Comparison of ENCODE assay signal across 17 cellular contexts in the genomic region with DNA sequence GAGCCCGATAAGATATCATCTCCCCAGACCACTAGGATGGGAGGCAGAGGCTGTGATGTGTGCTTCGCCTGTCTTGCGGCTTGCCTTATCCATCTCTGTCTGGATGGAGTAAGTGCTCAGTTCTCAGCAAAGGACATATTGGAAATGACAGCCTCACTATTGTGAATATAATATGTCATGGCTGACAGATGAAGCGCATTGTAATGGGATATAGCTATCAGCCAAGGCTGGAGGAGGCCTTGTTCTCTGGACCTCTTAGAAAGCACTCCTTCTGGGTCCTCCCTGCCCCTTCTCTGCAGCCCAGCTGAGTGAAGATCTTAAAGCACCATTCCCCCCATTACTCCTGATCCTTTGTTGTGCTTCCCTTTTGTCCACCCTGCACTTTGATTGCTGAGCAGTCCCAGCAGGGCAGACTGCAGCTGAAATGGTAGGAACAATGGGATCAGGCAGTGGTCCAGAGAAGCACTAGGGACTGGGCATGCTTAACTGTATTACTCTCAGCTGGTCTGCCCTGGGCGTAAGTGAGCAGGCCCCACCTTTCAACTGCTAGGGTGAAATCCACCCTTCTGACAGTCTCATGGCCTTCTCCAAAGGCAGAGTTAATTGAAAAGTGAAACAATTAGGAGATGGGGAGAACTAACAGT.
A peak's percentile ranks its signal among the peaks of the same experiment; 100 is the strongest.
DNase-seq lines count a peak whose midpoint lies in the region; ATAC-seq and TF ChIP-seq lines count a peak whose summit lies in the region.
"Had no signal": no experiment of that assay in that cellular context is flagged by ENCODE, and none has a peak within 500 bp of the region (broad histone marks: within the 10 kb centered on the region; RNA-seq: fewer than 3 reads in every experiment).

No MANE protein-coding gene starts in this region.

- H3K27ac Mint-ChIP-seq in brain: peak overlapping the region; percentile 86 to 98 (median 91)
- no peak overlapping the region for H3K27ac Mint-ChIP-seq in activated T-helper 17 cell treated with anti-CD3 and anti-CD28 coated beads, Interleukin-2, amount 50 U/mL, for 72 hours
- H3K27ac Mint-ChIP-seq: naive thymus-derived CD4-positive, alpha-beta T cell; stimulated activated naive B cell treated with anti-CD40 and anti-IgM and Interleukin-4, amounts not matched to agents 10 μg/mL and 1 μg/mL and 100 μg/mL, for 72 hours had no signal

- POLR2A ChIA-PET in HEK293 (lab: Yijun Ruan, JAX): no interaction called here

- peak overlapping the region; percentile 13 for H3K4me2 ChIP-seq in neuronal stem cell (ENCODE audit: insufficient read depth, low read length, poor library complexity, severe bottlenecking)

- TF ChIP-seq CTCF in HEK293 (tag by site-specific recombination; IDR thresholded peaks at IDR 0.05): no peak
- no peak for TF ChIP-seq CTCF in brain (conservative IDR thresholded peaks at IDR 0.05)

- peaks cover 0 to 27% (median 12%) of the 10 kb centered on the region in 5 experiments for H3K9me3 Mint-ChIP-seq in brain
- H3K9me3 Mint-ChIP-seq in activated T-helper 17 cell treated with anti-CD3 and anti-CD28 coated beads, Interleukin-2, amount 50 U/mL, for 72 hours: no peaks in the 10 kb centered on the region
- H3K9me3 Mint-ChIP-seq: stimulated activated naive B cell treated with anti-CD40 and anti-IgM and Interleukin-4, amounts not matched to agents 10 μg/mL and 1 μg/mL and 100 μg/mL, for 72 hours had no signal

- no peaks in the 10 kb centered on the region for H3K79me1 ChIP-seq in neuronal stem cell (ENCODE audit: low read depth, low read length)

- H3K18ac ChIP-seq in neuronal stem cell (ENCODE audit: low read length): no peak overlapping the region

- DNase-seq in NCI-H2029 (lab: John Stamatoyannopoulos, UW) (peak; percentile 68), neuronal stem cell (ENCODE audit: low spot score) (peak; percentile 62), caudate nucleus (lab: John Stamatoyannopoulos, UW) (no peak), aorta (no peak)
- DNase-seq: activated CD4-positive, alpha-beta T cell treated with anti-CD3 and anti-CD28 coated beads for 48 hours; activated T-cell treated with anti-CD3 and anti-CD28 coated beads, Interleukin-2, amount 50 U/mL, for 1 hour; CD4-positive, CD25-positive, alpha-beta regulatory T cell; heart right ventricle; Karpas-422; naive thymus-derived CD4-positive, alpha-beta T cell; NCI-H526; stimulated activated naive B cell treated with anti-CD40 and anti-IgM and Interleukin-4, amounts not matched to agents 10 μg/mL and 1 μg/mL and 100 μg/mL, for 72 hours had no signal

- no peak overlapping the region for H2BK120ac ChIP-seq in neuronal stem cell (ENCODE audit: low read depth, low read length)

- peaks cover 37% of the 10 kb centered on the region for H3K4me1 ChIP-seq in HEK293 (ENCODE audit: control insufficient read depth, insufficient read depth, low read length)
- H3K4me1 ChIP-seq in neuronal stem cell (ENCODE audit: control insufficient read depth in 2 of 2, insufficient read depth in 1 of 2, low read depth in 1 of 2, low read length in 2 of 2): peaks cover 17 to 19% of the 10 kb centered on the region in 2 donors
- no peaks in the 10 kb centered on the region for H3K4me1 ChIP-seq in aorta (ENCODE audit: control insufficient read depth in 1 of 2, insufficient read depth in 2 of 2, low read length in 2 of 2)
- H3K4me1 ChIP-seq: HAP-1 had no signal

- H3K9me3 ChIP-seq in HEK293 (ENCODE audit: control insufficient read depth, insufficient read depth, low read depth, low read length) (peaks cover 2% of the 10 kb centered on the region; the same call in 1 of the 2 replicates), neuronal stem cell (replicated peaks in 1 of 2; ENCODE audit: control insufficient read depth in 2 of 2, insufficient read depth in 1 of 2, low read depth in 1 of 2, low read length in 2 of 2) (peaks cover 0 to 3% of the 10 kb centered on the region in 2 donors), aorta (ENCODE audit: control insufficient read depth, low read length) (no peaks in the 10 kb centered on the region)
- H3K9me3 ChIP-seq: HAP-1, heart right ventricle had no signal

- H3K27me3 Mint-ChIP-seq in brain: no peaks in the 10 kb centered on the region
- peaks cover 3% of the 10 kb centered on the region for H3K27me3 Mint-ChIP-seq in activated T-helper 17 cell treated with anti-CD3 and anti-CD28 coated beads, Interleukin-2, amount 50 U/mL, for 72 hours
- H3K27me3 Mint-ChIP-seq: CD4-positive, CD25-positive, alpha-beta regulatory T cell; stimulated activated naive B cell treated with anti-CD40 and anti-IgM and Interleukin-4, amounts not matched to agents 10 μg/mL and 1 μg/mL and 100 μg/mL, for 72 hours had no signal

- intact Hi-C loops in aorta (cut with DNase I): no loop called here

- CTCF ChIA-PET in HEK293 (lab: Yijun Ruan, JAX): interaction anchor here (0.6 to 1.3 kb wide), 4 partner anchors 11 to 278 kb away, joined by 3 read pairs; no protein-coding TSS in a partner anchor

- WGBS in neuronal stem cell (ENCODE audit: extremely low coverage in 2 of 2, insufficient read length in 2 of 2, insufficient replicate concordance in 1 of 2), 2 donors: no CpG with 5 or more reads among the region's 5 CpGs
- 82 to 89% methylated on average over 5 of the region's 5 CpGs for WGBS in aorta, 2 donors

- no peak overlapping the region for H2BK12ac ChIP-seq in neuronal stem cell (ENCODE audit: low read length)

- H3K4me3 ChIP-seq in HEK293 (ENCODE audit: low read depth, low read length): no peak overlapping the region
- no peak overlapping the region for H3K4me3 ChIP-seq in neuronal stem cell (ENCODE audit: low read length in 2 of 2)
- H3K4me3 ChIP-seq in aorta (ENCODE audit: low read length in 2 of 2): no peak overlapping the region
- H3K4me3 ChIP-seq: HAP-1, heart right ventricle had no signal

- peak overlapping the region in 3 of 5 experiments; percentile 19 to 64 (median 53) for H3K4me3 Mint-ChIP-seq in brain
- H3K4me3 Mint-ChIP-seq in activated T-helper 17 cell treated with anti-CD3 and anti-CD28 coated beads, Interleukin-2, amount 50 U/mL, for 72 hours: no peak overlapping the region
- H3K4me3 Mint-ChIP-seq: CD4-positive, CD25-positive, alpha-beta regulatory T cell; naive thymus-derived CD4-positive, alpha-beta T cell; stimulated activated naive B cell treated with anti-CD40 and anti-IgM and Interleukin-4, amounts not matched to agents 10 μg/mL and 1 μg/mL and 100 μg/mL, for 72 hours had no signal

- peak overlapping the region; percentile 38 for H2AFZ ChIP-seq in neuronal stem cell (ENCODE audit: low read length)

- H3K14ac ChIP-seq in neuronal stem cell (ENCODE audit: low read length): no peak overlapping the region

- ATAC-seq in aorta (ENCODE audit: low FRiP score): no peak
- no peak for ATAC-seq in activated T-helper 17 cell treated with anti-CD3 and anti-CD28 coated beads, Interleukin-2, amount 50 U/mL, for 72 hours (replicated peaks)
- ATAC-seq: esophagus mucosa; heart right ventricle; naive thymus-derived CD4-positive, alpha-beta T cell; stimulated activated naive B cell treated with anti-CD40 and anti-IgM and Interleukin-4, amounts not matched to agents 10 μg/mL and 1 μg/mL and 100 μg/mL, for 72 hours had no signal

- H3K36me3 Mint-ChIP-seq in brain: peaks cover 32% of the 10 kb centered on the region
- H3K36me3 Mint-ChIP-seq in activated T-helper 17 cell treated with anti-CD3 and anti-CD28 coated beads, Interleukin-2, amount 50 U/mL, for 72 hours (ENCODE audit: low read depth): no peaks in the 10 kb centered on the region
- H3K36me3 Mint-ChIP-seq: CD4-positive, CD25-positive, alpha-beta regulatory T cell; naive thymus-derived CD4-positive, alpha-beta T cell had no signal

- H3K4me1 Mint-ChIP-seq in brain: peaks cover 54% of the 10 kb centered on the region
- no peaks in the 10 kb centered on the region for H3K4me1 Mint-ChIP-seq in activated T-helper 17 cell treated with anti-CD3 and anti-CD28 coated beads, Interleukin-2, amount 50 U/mL, for 72 hours
- H3K4me1 Mint-ChIP-seq: CD4-positive, CD25-positive, alpha-beta regulatory T cell; naive thymus-derived CD4-positive, alpha-beta T cell had no signal

- no peak overlapping the region for H3K23ac ChIP-seq in neuronal stem cell (ENCODE audit: low read depth, low read length, poor library complexity)

- H3K27ac ChIP-seq in HEK293 (ENCODE audit: extremely low read depth, low read depth, low read length) (peak overlapping the region; percentile 92), neuronal stem cell (replicated peaks; ENCODE audit: low read length) (no peak overlapping the region), caudate nucleus (ENCODE audit: low read depth, low read length) (no peak overlapping the region), aorta (ENCODE audit: low read depth in 1 of 2, low read length in 2 of 2) (no peak overlapping the region)
- H3K27ac ChIP-seq: heart right ventricle had no signal

- no peak overlapping the region for H4K8ac ChIP-seq in neuronal stem cell (ENCODE audit: low read depth, low read length)

- no peak overlapping the region for H2BK5ac ChIP-seq in neuronal stem cell (ENCODE audit: low read length)

- H2AK5ac ChIP-seq in neuronal stem cell (ENCODE audit: low read depth, low read length): no peak overlapping the region

- no peak overlapping the region for H4K91ac ChIP-seq in neuronal stem cell (ENCODE audit: low read depth, low read length, poor library complexity)

- H3K4ac ChIP-seq in neuronal stem cell (ENCODE audit: low read length): no peak overlapping the region

- no peaks in the 10 kb centered on the region; a peak in 1 of 3 replicates for H3K36me3 ChIP-seq in HEK293 (ENCODE audit: control insufficient read depth in 2 of 2, insufficient read depth in 1 of 2, low read length in 2 of 2)
- peaks cover 0 to 14% of the 10 kb centered on the region in 2 donors for H3K36me3 ChIP-seq in neuronal stem cell (replicated peaks in 1 of 2; ENCODE audit: control insufficient read depth in 2 of 2, insufficient read depth in 2 of 2, low read length in 2 of 2)
- no peaks in the 10 kb centered on the region for H3K36me3 ChIP-seq in aorta (ENCODE audit: control insufficient read depth in 1 of 2, insufficient read depth in 2 of 2, low read length in 1 of 2)
- H3K36me3 ChIP-seq: HAP-1 had no signal

- no peaks in the 10 kb centered on the region for H3K27me3 ChIP-seq in neuronal stem cell (ENCODE audit: control insufficient read depth in 3 of 3, insufficient read depth in 3 of 3, low read depth in 1 of 3, low read length in 3 of 3)
- H3K27me3 ChIP-seq in aorta (ENCODE audit: control insufficient read depth in 1 of 2, insufficient read depth in 2 of 2, low read length in 1 of 2): no peaks in the 10 kb centered on the region
- H3K27me3 ChIP-seq: heart right ventricle had no signal

- H3K9ac ChIP-seq in neuronal stem cell (ENCODE audit: low read depth, low read length, poor library complexity): no peak overlapping the region

- H2BK15ac ChIP-seq in neuronal stem cell (ENCODE audit: low read length): no peak overlapping the region

TF ChIP-seq in HEK293, 187 proteins besides CTCF, POLR2A, EP300 and RAD21:
- TF ChIP-seq ZNF112 (tag by site-specific recombination; IDR thresholded peaks at IDR 0.05) (no peak), ZNF600 (tag by site-specific recombination; IDR thresholded peaks at IDR 0.05) (0 out of 2 replicates have a peak, but pooled peaks have one; percentile 13)

Comparison
In these comparisons a context has a peak if more than half of its experiments do, and no peak if none do; other contexts are left out.
1. DNase-seq: peak in NCI-H2029 (single experiment) and neuronal stem cell (single experiment); none in caudate nucleus (0 of 61) and aorta (0 of 2).